16 cellular contexts compared by ENCODE assay signal in genomic region chr12:50353869-50354593, GRCh38. TPM values are rescaled to one million over a fixed set of nuclear protein-coding genes. Genes with fewer than 3 reads are reported as not detected.
DNase-seq lines count a peak whose midpoint lies in the region; ATAC-seq and TF ChIP-seq lines count a peak whose summit lies in the region.
"Had no signal": no experiment of that assay in that cellular context is flagged by ENCODE, and none has a peak within 500 bp of the region (broad histone marks: within the 10 kb centered on the region; RNA-seq: fewer than 3 reads in every experiment).

No MANE protein-coding gene starts in this region.

- no peaks in the 10 kb centered on the region for H3K36me3 ChIP-seq in GM23248 (ENCODE audit: low read depth)
- no peaks in the 10 kb centered on the region for H3K36me3 ChIP-seq in osteoblast (ENCODE audit: insufficient read depth, low read length)
- no peaks in the 10 kb centered on the region for H3K36me3 ChIP-seq in transverse colon
- H3K36me3 ChIP-seq: SJCRH30 had no signal

- H3K4me3 ChIP-seq in GM23248: no peak overlapping the region
- H3K4me3 ChIP-seq in osteoblast (ENCODE audit: insufficient read depth, low read length): peak overlapping the region; percentile 17
- no peak overlapping the region for H3K4me3 ChIP-seq in transverse colon
- H3K4me3 ChIP-seq: SJCRH30 had no signal

- H3K4me1 Mint-ChIP-seq in chondrocyte (ENCODE audit: low read depth): peaks cover 5% of the 10 kb centered on the region
- H3K4me1 Mint-ChIP-seq: mesothelial cell of epicardium had no signal

- no peak overlapping the region for H3K4me3 Mint-ChIP-seq in chondrocyte (ENCODE audit: unreplicated experiment)
- H3K4me3 Mint-ChIP-seq: mesothelial cell of epicardium had no signal

- no peaks in the 10 kb centered on the region for H3K27me3 ChIP-seq in GM23248 (replicated peaks; ENCODE audit: insufficient read depth)
- H3K27me3 ChIP-seq in osteoblast (ENCODE audit: insufficient read depth, low read length): no peaks in the 10 kb centered on the region
- H3K27me3 ChIP-seq in transverse colon: no peaks in the 10 kb centered on the region
- H3K27me3 ChIP-seq: SJCRH30 had no signal

- H3F3A ChIP-seq in GM23248 (ENCODE audit: insufficient read depth): 0 out of 2 replicates have a peak, but pooled peaks cover 3% of the 10 kb centered on the region

- H3K4me2 ChIP-seq in GM23248 (ENCODE audit: unreplicated experiment) (peak overlapping the region; percentile 3), osteoblast (ENCODE audit: insufficient read depth, low read length) (peak overlapping the region; percentile 64)

- intact Hi-C loops in transverse colon (cut with DNase I; ENCODE audit: low total_unique reads): no loop called here

- H3K9me3 ChIP-seq in GM23248 (ENCODE audit: low read depth) (no peaks in the 10 kb centered on the region), osteoblast (ENCODE audit: low read depth, low read length) (no peaks in the 10 kb centered on the region), transverse colon (no peaks in the 10 kb centered on the region)
- H3K9me3 ChIP-seq: SJCRH30 had no signal

- H3K9ac ChIP-seq in GM23248: no peak overlapping the region

- DNase-seq in GM23248 (no peak), OCI-M1 (lab: John Stamatoyannopoulos, UW) (peak; percentile 83), fibroblast of peridontal ligament (ENCODE audit: extremely low read depth) (peak; percentile 61), osteoblast (ENCODE audit: insufficient read length, low spot score, missing footprints) (no peak), transverse colon (no peak), chondrocyte (ENCODE audit: low spot score) (no peak)
- DNase-seq: activated CD8-positive, alpha-beta memory T cell treated with anti-CD3 and anti-CD28 coated beads, Interleukin-2, amount 50 U/mL, for 4 hours; amygdala; hypothalamus; NCI-H524; SJCRH30 had no signal

- H3K4me1 ChIP-seq in GM23248 (ENCODE audit: insufficient read depth): no peaks in the 10 kb centered on the region; the same call in 1 of the 2 replicates
- peaks cover 14% of the 10 kb centered on the region for H3K4me1 ChIP-seq in osteoblast (ENCODE audit: insufficient read depth, low read length)
- peaks cover 0 to 15% (median 6%) of the 10 kb centered on the region in 4 donors for H3K4me1 ChIP-seq in transverse colon

- H3K9me3 Mint-ChIP-seq in chondrocyte (ENCODE audit: low read depth): no peaks in the 10 kb centered on the region
- H3K9me3 Mint-ChIP-seq: mesothelial cell of epicardium had no signal

- no peaks in the 10 kb centered on the region for H3K9me2 ChIP-seq in GM23248 (ENCODE audit: insufficient read depth)

- 92 to 96% methylated on average over 3 of the region's 3 CpGs for WGBS in GM23248 (ENCODE audit: low coverage in 1 of 2, low lambda C conversion rate in 2 of 2, missing lambda C conversion rate in 2 of 2), 2 experiments
- WGBS in transverse colon (ENCODE audit: low coverage in 1 of 2), 2 donors: 86 to 100% methylated on average over 2 to 3 of the region's 3 CpGs

- H2AFZ ChIP-seq in GM23248 (peak overlapping the region; percentile 62), osteoblast (ENCODE audit: low read length) (peak overlapping the region; percentile 80)

- H3K36me3 Mint-ChIP-seq in chondrocyte (ENCODE audit: low read depth): no peaks in the 10 kb centered on the region
- H3K36me3 Mint-ChIP-seq: mesothelial cell of epicardium had no signal

- H3K27ac Mint-ChIP-seq in chondrocyte (ENCODE audit: unreplicated experiment): no peak overlapping the region
- H3K27ac Mint-ChIP-seq: mesothelial cell of epicardium had no signal

- H4K20me1 ChIP-seq in GM23248 (ENCODE audit: insufficient read depth) (no peaks in the 10 kb centered on the region), osteoblast (ENCODE audit: insufficient read depth, low read length) (no peaks in the 10 kb centered on the region)

- no peaks in the 10 kb centered on the region for H3K27me3 Mint-ChIP-seq in chondrocyte (ENCODE audit: low read depth)

- H3K79me2 ChIP-seq in GM23248 (ENCODE audit: insufficient read depth) (no peaks in the 10 kb centered on the region), osteoblast (ENCODE audit: insufficient read depth, low read length) (no peaks in the 10 kb centered on the region)

- TF ChIP-seq CTCF in osteoblast (IDR thresholded peaks at IDR 0.05; ENCODE audit: extremely low read depth, low read depth, low read length) (no peak), transverse colon (IDR thresholded peaks at IDR 0.05) (no peak), chondrocyte (IDR thresholded peaks at IDR 0.05) (no peak)

- in situ Hi-C loops in GM23248 (cut with MboI) (no loop called here), transverse colon (cut with MboI; ENCODE audit: low pct_ligation_motif_present in 1 of 4, low pct_unique_long_range_greater_than_20kb in 1 of 4, low sequenced_read_pairs in 3 of 4) (no loop called here)

- ATAC-seq in GM21528 (IDR thresholded peaks at IDR 0.05; ENCODE audit: low FRiP score, unreplicated experiment): no peak
- ATAC-seq in HG02798 (IDR thresholded peaks at IDR 0.05; ENCODE audit: poor library complexity, unreplicated experiment): no peak

- no peak for TF ChIP-seq POLR2A in transverse colon (IDR thresholded peaks at IDR 0.05)

- H3K27ac ChIP-seq in GM23248 (no peak overlapping the region), osteoblast (ENCODE audit: low read depth, low read length) (no peak overlapping the region), transverse colon (peak overlapping the region in 1 of 4 donors; percentile 26)
- H3K27ac ChIP-seq: SJCRH30 had no signal

- TF ChIP-seq EP300 in transverse colon (IDR thresholded peaks at IDR 0.05; ENCODE audit: low read depth): no peak

RNA-seq across cellular contexts. Expression of gene FAM186A, which starts 42.4 kb away (rescaled TPM):
- total RNA-seq in GM23248 (2014; rRNA removed; shearing (Covaris generic)): not detected in 2 replicates
- not detected in 2 replicates for polyA plus RNA-seq in GM23248 (2016; fragmentation: Nextera tagmentation; extraction: Ambion mirVana)
- total RNA-seq in osteoblast (not detected in 2 replicates), transverse colon (not detected), chondrocyte (not detected in 3 replicates)
- total RNA-seq: mesothelial cell of epicardium, pulmonary artery endothelial cell, subcutaneous adipose tissue had no signal

RNA-seq across cellular contexts. Expression of gene LARP4, which starts 46.7 kb away (rescaled TPM):
- total RNA-seq in GM23248 (2014; rRNA removed; shearing (Covaris generic)): 17.4 and 27.1 TPM in 2 replicates
- polyA plus RNA-seq in GM23248 (2016; fragmentation: Nextera tagmentation; extraction: Ambion mirVana): 30.9 and 34.6 TPM in 2 replicates
- total RNA-seq in osteoblast: 36.5 and 37.6 TPM in 2 replicates
- total RNA-seq in transverse colon: 10 to 100 TPM; 13.5 to 58.1 (median 39.6) TPM
- 38.9 to 40.4 TPM (median 39.2 TPM) in 3 replicates for total RNA-seq in chondrocyte

Comparison
In these comparisons a context has a peak if more than half of its experiments do, and no peak if none do; other contexts are left out.
1. DNase-seq: peak in OCI-M1 (single experiment) and fibroblast of peridontal ligament (single experiment); none in GM23248 (single experiment), osteoblast (single experiment), transverse colon (single experiment) and chondrocyte (single experiment).